Comparison of ENCODE assay signal across 16 cellular contexts in genomic region chr6:15960740-15961629, GRCh38.
DNase-seq lines count a peak whose midpoint lies in the region; ATAC-seq, FAIRE-seq and TF ChIP-seq lines count a peak whose summit lies in the region.
"Had no signal": no experiment of that assay in that cellular context is flagged by ENCODE, and none has a peak within 500 bp of the region (broad histone marks: within the 10 kb centered on the region; RNA-seq: fewer than 3 reads in every experiment).

No MANE protein-coding gene starts in this region.

- no peaks in the 10 kb centered on the region for H3K9me2 ChIP-seq in MM.1S (replicated peaks; ENCODE audit: insufficient read depth, low read length)

- H3K36me3 ChIP-seq in HepG2 (replicated peaks in 1 of 2; ENCODE audit: control insufficient read depth in 1 of 2, insufficient read depth in 2 of 2, low read length in 2 of 2) (no peaks in the 10 kb centered on the region), MM.1S (replicated peaks; ENCODE audit: insufficient read depth, low read length) (no peaks in the 10 kb centered on the region)
- H3K36me3 ChIP-seq: Peyer's patch, tibial artery had no signal

- POLR2A ChIA-PET in WTC11 (lab: Charles Lee) (no interaction called here), HepG2 (lab: Yijun Ruan, JAX) (no interaction called here)

- TF ChIP-seq POLR2A in GM12892 (IDR thresholded peaks at IDR 0.05; ENCODE audit: low read depth, low read length) (no peak), HepG2 (IDR thresholded peaks at IDR 0.05; ENCODE audit: insufficient read depth in 1 of 2, low read depth in 2 of 2, low read length in 2 of 2) (no peak), GM18505 (IDR thresholded peaks at IDR 0.05; ENCODE audit: borderline replicate concordance, extremely low read depth, insufficient read depth, insufficient read length) (no peak)

- no peaks in the 10 kb centered on the region for H4K20me1 ChIP-seq in HepG2 (ENCODE audit: insufficient read depth, low read length)
- no peaks in the 10 kb centered on the region for H4K20me1 ChIP-seq in MM.1S (ENCODE audit: insufficient read depth, low read length)

- 0 out of 2 replicates have a peak overlapping the region, but pooled peaks have one; percentile 51 for H3K27ac Mint-ChIP-seq in WTC11
- H3K27ac Mint-ChIP-seq: activated naive CD8-positive, alpha-beta T cell; T-cell had no signal

- H3K4me1 Mint-ChIP-seq in WTC11 = peaks cover 48% of the 10 kb centered on the region

- TF ChIP-seq EP300 in HepG2 (IDR thresholded peaks at IDR 0.05; ENCODE audit: low read depth in 2 of 2, low read length in 2 of 2) (no peak), HepG2 (CRISPR knock-in tag; IDR thresholded peaks at IDR 0.05; ENCODE audit: borderline replicate concordance) (no peak)

- H3K4me2 ChIP-seq in HepG2 (ENCODE audit: low read depth, low read length) (no peak overlapping the region), MM.1S (ENCODE audit: low read depth, low read length) (no peak overlapping the region)

- 34% methylated on average over 7 of the region's 7 CpGs for WGBS in HepG2 (ENCODE audit: low lambda C conversion rate)

- no peaks in the 10 kb centered on the region; the same call in 1 of the 2 replicates for H3K27me3 Mint-ChIP-seq in WTC11 (ENCODE audit: low read depth)
- H3K27me3 Mint-ChIP-seq: activated naive CD8-positive, alpha-beta T cell had no signal

- H2AFZ ChIP-seq in HepG2 (ENCODE audit: low read length) (no peak overlapping the region), MM.1S (ENCODE audit: low read length) (no peak overlapping the region)

- peaks cover 16% of the 10 kb centered on the region for H3K36me3 Mint-ChIP-seq in WTC11
- H3K36me3 Mint-ChIP-seq: activated naive CD8-positive, alpha-beta T cell; T-cell had no signal

- no peaks in the 10 kb centered on the region for H3F3A ChIP-seq in MM.1S (ENCODE audit: insufficient read depth, low read length)

- intact Hi-C loops in HepG2 (cut with micrococcal nuclease; ENCODE audit: unreplicated experiment) (no loop called here), posterior cingulate gyrus (cut with DNase I) (no loop called here)

- no peak overlapping the region for H3K27ac ChIP-seq in HepG2 (ENCODE audit: extremely low read length, insufficient read depth, low read length)
- no peak overlapping the region for H3K27ac ChIP-seq in MM.1S (ENCODE audit: low read length)
- H3K27ac ChIP-seq: Peyer's patch, tibial artery had no signal

- H3K4me3 ChIP-seq in HepG2 (replicated peaks in 1 of 3; ENCODE audit: insufficient read depth in 1 of 3, low read depth in 2 of 3, low read length in 3 of 3) = no peak overlapping the region
- H3K4me3 ChIP-seq in MM.1S (ENCODE audit: low read length) = no peak overlapping the region
- H3K4me3 ChIP-seq: Peyer's patch, tibial artery had no signal

- peak; percentile 93 for ATAC-seq in WTC11
- no peak for ATAC-seq in HepG2
- no peak for ATAC-seq in GM18505 (IDR thresholded peaks at IDR 0.05; ENCODE audit: unreplicated experiment)
- no peak for ATAC-seq in GM19463 (IDR thresholded peaks at IDR 0.05; ENCODE audit: unreplicated experiment)
- ATAC-seq: activated CD4-positive, CD25-positive, alpha-beta regulatory T cell treated with anti-CD3 and anti-CD28 coated beads, Interleukin-2, amount 50 U/mL, for 24 hours; left colon; T-cell had no signal

- H3K9me3 ChIP-seq in HepG2 (ENCODE audit: low read length) = no peaks in the 10 kb centered on the region
- no peaks in the 10 kb centered on the region for H3K9me3 ChIP-seq in MM.1S (replicated peaks; ENCODE audit: insufficient read depth, low read length)
- H3K9me3 ChIP-seq: Peyer's patch, tibial artery had no signal

- FAIRE-seq in GM12892 (lab: Jason Lieb, UNC) = peak; percentile 77
- no peak for FAIRE-seq in HepG2 (lab: Jason Lieb, UNC)

- DNase-seq in GM12892 (ENCODE audit: insufficient read length) (no peak), MV-4-11 (lab: John Stamatoyannopoulos, UW) (peak; percentile 60), WTC11 (ENCODE audit: low spot score) (peak; percentile 47), HepG2 (ENCODE audit: low spot score) (no peak), MM.1S (no peak), posterior cingulate gyrus (no peak)
- DNase-seq: left colon, NCI-H1105, NCI-H226, Peyer's patch, T-cell, tibial artery had no signal

- H3K4me1 ChIP-seq in HepG2 (ENCODE audit: insufficient read depth, low read length) (peaks cover 11% of the 10 kb centered on the region), MM.1S (ENCODE audit: low read length) (peaks cover 3% of the 10 kb centered on the region; the same call in 1 of the 2 replicates)
- H3K4me1 ChIP-seq: Peyer's patch had no signal

- H3K9ac ChIP-seq in HepG2 (ENCODE audit: insufficient read depth, low read depth, low read length) = no peak overlapping the region
- no peak overlapping the region for H3K9ac ChIP-seq in MM.1S (ENCODE audit: low read length)

- BruUV-seq in HepG2 (replicated peaks; lab: Mats Ljungman, UMichigan) = no TSS peak

- TF ChIP-seq CTCF in WTC11 (IDR thresholded peaks at IDR 0.05) = no peak
- no peak for TF ChIP-seq CTCF in HepG2 (CRISPR knock-in tag; IDR thresholded peaks at IDR 0.05)
- no peak for TF ChIP-seq CTCF in MM.1S (IDR thresholded peaks at IDR 0.05; ENCODE audit: low read length)

- H3K4me3 Mint-ChIP-seq in WTC11 = no peak overlapping the region
- H3K4me3 Mint-ChIP-seq: activated naive CD8-positive, alpha-beta T cell; T-cell had no signal

- peaks cover 23% of the 10 kb centered on the region for H3K9me3 Mint-ChIP-seq in WTC11
- H3K9me3 Mint-ChIP-seq: T-cell had no signal

- peaks cover 1 to 62% of the 10 kb centered on the region in 2 experiments; a peak in 4 of 5 replicates for H3K27me3 ChIP-seq in HepG2 (ENCODE audit: control insufficient read depth in 1 of 2, insufficient read depth in 2 of 2, low read length in 2 of 2)
- H3K27me3 ChIP-seq in MM.1S (replicated peaks; ENCODE audit: insufficient read depth, low read length) = no peaks in the 10 kb centered on the region
- H3K27me3 ChIP-seq: Peyer's patch, tibial artery had no signal

- H3K79me2 ChIP-seq in HepG2 (ENCODE audit: insufficient read depth, low read length) = no peaks in the 10 kb centered on the region
- no peaks in the 10 kb centered on the region for H3K79me2 ChIP-seq in MM.1S (ENCODE audit: low read length)

- in situ Hi-C loops in HepG2 (cut with HindIII; ENCODE audit: extremely low pct_ligation_motif_present, low pct_unique_long_range_greater_than_20kb) = no loop called here

- no peak for TF ChIP-seq RAD21 in HepG2 (CRISPR knock-in tag; IDR thresholded peaks at IDR 0.05)

- CTCF ChIA-PET in WTC11 (lab: Charles Lee) (interaction anchor here (0.5 to 0.7 kb wide), 2 partner anchors 88 to 168 kb away, joined by 3 to 4 read pairs; partner anchors contain the start of gene MYLIP), HepG2 (lab: Yijun Ruan, JAX; ENCODE audit: low intra/inter-chr PET ratio, low total read pairs) (no interaction called here)

TF ChIP-seq in WTC11, 78 proteins besides CTCF, POLR2A, EP300 and RAD21 (continues in another document):
- no peak for TF ChIP-seq USF2 (CRISPR knock-in tag; IDR thresholded peaks at IDR 0.05)
- TF ChIP-seq TEAD1 (CRISPR knock-in tag; IDR thresholded peaks at IDR 0.05) = no peak
- TF ChIP-seq NR2C2 (CRISPR knock-in tag; IDR thresholded peaks at IDR 0.05) = no peak
- no peak for TF ChIP-seq PREB (CRISPR knock-in tag; IDR thresholded peaks at IDR 0.05; ENCODE audit: borderline replicate concordance)
- no peak for TF ChIP-seq ZNF121 (CRISPR knock-in tag; IDR thresholded peaks at IDR 0.05)

TF ChIP-seq in HepG2, 621 proteins besides CTCF, POLR2A, EP300 and RAD21:
- TF ChIP-seq CREM (IDR thresholded peaks at IDR 0.05) (no peak), CREM (CRISPR knock-in tag; IDR thresholded peaks at IDR 0.05) (no peak), THAP11 (CRISPR knock-in tag; IDR thresholded peaks at IDR 0.05) (peak; percentile 78), ATM (IDR thresholded peaks at IDR 0.05; ENCODE audit: borderline replicate concordance) (no peak), ZNF143 (CRISPR knock-in tag; IDR thresholded peaks at IDR 0.05) (peak; percentile 76), E2F1 (CRISPR knock-in tag; IDR thresholded peaks at IDR 0.05) (no peak), NR2C2 (CRISPR knock-in tag; IDR thresholded peaks at IDR 0.05; ENCODE audit: borderline replicate concordance) (no peak)
TF ChIP-seq in HepG2: peak in this region for 2.

Comparison
In these comparisons a context has a peak if more than half of its experiments do, and no peak if none do; other contexts are left out.
1. DNase-seq: peak in MV-4-11 (single experiment) and WTC11 (single experiment); none in GM12892 (single experiment), HepG2 (single experiment), MM.1S (single experiment) and posterior cingulate gyrus (0 of 10).